Comparison of ENCODE assay signal across 2 cellular contexts in the genomic region with DNA sequence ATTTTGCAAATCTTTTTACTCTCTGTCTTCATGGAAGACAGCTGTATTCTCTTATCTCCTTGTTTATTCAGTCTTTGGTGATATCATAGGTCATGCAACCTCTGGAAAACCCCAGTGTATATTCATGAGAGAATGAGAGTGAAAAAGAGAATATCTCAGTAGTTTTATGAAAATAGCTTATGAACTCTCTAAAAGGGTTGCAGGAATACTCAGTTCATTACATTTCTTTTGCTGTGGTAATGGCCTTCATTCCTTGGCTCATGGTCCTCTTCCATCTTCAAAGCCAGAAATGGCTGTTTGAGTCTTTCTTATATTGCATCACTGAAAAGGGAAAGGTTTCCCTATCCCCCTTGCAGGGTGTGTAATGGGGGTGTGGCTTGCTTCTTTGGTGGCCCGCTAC.
TF ChIP-seq lines count a peak whose summit lies in the region.

No MANE protein-coding gene starts in this region.

TF ChIP-seq in IMR-90, 13 proteins besides CTCF, POLR2A, EP300 and RAD21:
- peak; percentile 55; the same call in 1 of the 2 replicates for TF ChIP-seq CEBPB (IDR thresholded peaks at IDR 0.05; ENCODE audit: low read depth, low read length)
- TF ChIP-seq NFE2L2 (IDR thresholded peaks at IDR 0.05; ENCODE audit: low read depth, low read length): no peak
- TF ChIP-seq BHLHE40 (IDR thresholded peaks at IDR 0.05; ENCODE audit: low read depth, low read length): no peak
- TF ChIP-seq MAZ (IDR thresholded peaks at IDR 0.05; ENCODE audit: borderline replicate concordance, low read depth, low read length): no peak

TF ChIP-seq in endothelial cell of umbilical vein, 7 proteins besides CTCF, POLR2A, EP300 and RAD21:
- no peak for TF ChIP-seq JUN (IDR thresholded peaks at IDR 0.05; ENCODE audit: borderline replicate concordance, insufficient read depth, insufficient read length, low read depth)
- no peak for TF ChIP-seq MYC (IDR thresholded peaks at IDR 0.05; ENCODE audit: low read depth, low read length)
- no peak for TF ChIP-seq EZH2 (IDR thresholded peaks at IDR 0.05; ENCODE audit: borderline replicate concordance, low read depth, low read length, severe bottlenecking)
- no peak for TF ChIP-seq FOS (IDR thresholded peaks at IDR 0.05; ENCODE audit: borderline replicate concordance, insufficient read depth, low read length)
- no peak for TF ChIP-seq POLR2AphosphoS5 (IDR thresholded peaks at IDR 0.05; ENCODE audit: insufficient read depth, low read depth, low read length)
- TF ChIP-seq GATA2 (IDR thresholded peaks at IDR 0.05; ENCODE audit: insufficient read depth, insufficient read length, low read depth, low read length): no peak
- TF ChIP-seq, protein P1, sequence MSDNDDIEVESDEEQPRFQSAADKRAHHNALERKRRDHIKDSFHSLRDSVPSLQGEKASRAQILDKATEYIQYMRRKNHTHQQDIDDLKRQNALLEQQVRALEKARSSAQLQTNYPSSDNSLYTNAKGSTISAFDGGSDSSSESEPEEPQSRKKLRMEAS (IDR thresholded peaks at IDR 0.05; ENCODE audit: insufficient read depth, insufficient read length): no peak
TF ChIP-seq in endothelial cell of umbilical vein: peak in this region for 0.
